ENCODE assay signal across 8 cellular contexts in genomic region chr7:75074262-75074641, GRCh38. TPM values are rescaled to one million over a fixed set of nuclear protein-coding genes. Genes with fewer than 3 reads are reported as not detected.
DNase-seq lines count a peak whose midpoint lies in the region; ATAC-seq, FAIRE-seq and TF ChIP-seq lines count a peak whose summit lies in the region.
"Not testable (repeated sequence)": the region's sequence is repeated elsewhere in the genome, so short reads cannot be mapped to it uniquely, and the experiment has no call there.

No MANE protein-coding gene starts in this region.

- FAIRE-seq in endothelial cell of umbilical vein (lab: Jason Lieb, UNC) = peak; percentile 62
- FAIRE-seq in kidney (lab: Jason Lieb, UNC) = not testable (repeated sequence)

- dilution Hi-C loops in IMR-90 (cut with HindIII; ENCODE audit: low sequenced_read_pairs, unreplicated experiment); endothelial cell of umbilical vein (cut with MboI; ENCODE audit: extremely low pct_ligation_motif_present, low sequenced_read_pairs): not testable (repeated sequence)

- no CpG with 5 or more reads among the region's 8 CpGs for WGBS in IMR-90 (ENCODE audit: extremely low coverage in 2 of 2, insufficient read length in 1 of 2), 2 experiments
- WGBS in adrenal gland, 4 donors = 77 to 92% (median 78%) methylated on average over 4 to 6 of the region's 8 CpGs; no CpG with 5 or more reads in 1 of the 4 donors

- in situ Hi-C loops in IMR-90 (cut with MboI; ENCODE audit: low sequenced_read_pairs) = not testable (repeated sequence)

- H3K36me3 Mint-ChIP-seq in T-helper 17 cell (ENCODE audit: low read depth) = not testable (repeated sequence)

- H3K27ac ChIP-seq in BLaER1 treated with 17β-estradiol and CSF1 and Interleukin-3, amounts not matched to agents 10 nM and 100 nM = peak overlapping the region in 9 of 11 experiments; percentile 91 to 97 (median 95); a peak in 16 of 22 replicates
- not testable (repeated sequence) for H3K27ac ChIP-seq in IMR-90 (ENCODE audit: insufficient read depth, low read length); endothelial cell of umbilical vein (ENCODE audit: insufficient read depth, low read depth, low read length); kidney (ENCODE audit: low read depth in 2 of 2, low read length in 2 of 2)
- H3K27ac ChIP-seq in adrenal gland = peak overlapping the region in 4 of 5 donors; percentile 74 to 95 (median 93)
- peak overlapping the region; percentile 86 for H3K27ac ChIP-seq in subcutaneous abdominal adipose tissue (ENCODE audit: low read depth, low read length)

- not testable (repeated sequence) for H3K4me1 Mint-ChIP-seq in T-helper 17 cell

- H3K27me3 ChIP-seq in BLaER1 treated with 17β-estradiol and CSF1 and Interleukin-3, amounts not matched to agents 10 nM and 100 nM; IMR-90 (ENCODE audit: control insufficient read depth, insufficient read depth, low read length); adrenal gland; endothelial cell of umbilical vein (ENCODE audit: control insufficient read depth in 2 of 2, insufficient read depth in 2 of 2, low read length in 2 of 2); neuron (ENCODE audit: insufficient read depth, low read length); subcutaneous abdominal adipose tissue (ENCODE audit: control insufficient read depth in 5 of 5, insufficient read depth in 4 of 5, low read length in 5 of 5): not testable (repeated sequence)

- not testable (repeated sequence) for H4K5ac ChIP-seq in IMR-90 (ENCODE audit: low read depth, low read length)

- H2AFZ ChIP-seq in IMR-90 (replicated peaks; ENCODE audit: low read length, poor library complexity) = not testable (repeated sequence)
- H2AFZ ChIP-seq in endothelial cell of umbilical vein (ENCODE audit: low read depth, low read length) (peak overlapping the region; percentile 100), neuron (ENCODE audit: low read depth, low read length) (peak overlapping the region; percentile 75)

- peaks cover 19 to 26% (median 24%) of the 10 kb centered on the region in 11 experiments for H3K36me3 ChIP-seq in BLaER1 treated with 17β-estradiol and CSF1 and Interleukin-3, amounts not matched to agents 10 nM and 100 nM
- H3K36me3 ChIP-seq in IMR-90 (ENCODE audit: control insufficient read depth, insufficient read depth, low read length); endothelial cell of umbilical vein (ENCODE audit: control insufficient read depth in 2 of 2, extremely low read depth in 1 of 2, insufficient read depth in 2 of 2, low read length in 2 of 2); kidney (ENCODE audit: control insufficient read depth in 1 of 2, insufficient read depth in 2 of 2, low read length in 2 of 2): not testable (repeated sequence)
- peaks cover 0 to 13% of the 10 kb centered on the region in 2 donors for H3K36me3 ChIP-seq in adrenal gland (replicated peaks in 1 of 2)
- peaks cover 17% of the 10 kb centered on the region for H3K36me3 ChIP-seq in neuron (ENCODE audit: insufficient read depth, low read length)
- peaks cover 3 to 18% (median 13%) of the 10 kb centered on the region in 5 donors for H3K36me3 ChIP-seq in subcutaneous abdominal adipose tissue (ENCODE audit: control insufficient read depth in 5 of 5, insufficient read depth in 5 of 5, low read length in 5 of 5)

- peak overlapping the region; percentile 96; the same call in 1 of the 2 replicates for H3K4ac ChIP-seq in IMR-90 (ENCODE audit: low read depth, low read length)

- H3K14ac ChIP-seq in IMR-90 (replicated peaks; ENCODE audit: low read depth, low read length) = not testable (repeated sequence)

- not testable (repeated sequence) for H3K9me1 ChIP-seq in IMR-90 (ENCODE audit: insufficient read depth, low read length); endothelial cell of umbilical vein (replicated peaks; ENCODE audit: control insufficient read depth, extremely low read depth, insufficient read depth, low read length)

- peak overlapping the region; percentile 91 for H3K27ac Mint-ChIP-seq in T-helper 17 cell

- DNase-seq in IMR-90; T-helper 17 cell; endothelial cell of umbilical vein (ENCODE audit: low read depth, low spot score); kidney: not testable (repeated sequence)
- peak in 3 of 7 donors; percentile 2 to 42 (median 11) for DNase-seq in adrenal gland

- CTCF ChIA-PET in IMR-90 (lab: Yijun Ruan, JAX); endothelial cell of umbilical vein (lab: Charles Lee): not testable (repeated sequence)

- H3K18ac ChIP-seq in IMR-90 (ENCODE audit: low read depth, low read length) = not testable (repeated sequence)

- H3K79me2 ChIP-seq in endothelial cell of umbilical vein (ENCODE audit: control insufficient read depth, insufficient read depth, low read length) = peaks cover 13% of the 10 kb centered on the region

- H3K23ac ChIP-seq in IMR-90 (ENCODE audit: low read depth, low read length) = not testable (repeated sequence)

- H4K20me1 ChIP-seq in BLaER1 treated with 17β-estradiol and CSF1 and Interleukin-3, amounts not matched to agents 10 nM and 100 nM; IMR-90 (ENCODE audit: insufficient read depth, low read length); endothelial cell of umbilical vein (replicated peaks; ENCODE audit: control insufficient read depth, extremely low read depth, insufficient read depth, low read length): not testable (repeated sequence)

- POLR2A ChIA-PET in IMR-90 (lab: Charles Lee; ENCODE audit: unreplicated experiment); endothelial cell of umbilical vein (lab: Charles Lee): not testable (repeated sequence)

- peak overlapping the region; percentile 94 for H3K4me3 Mint-ChIP-seq in T-helper 17 cell

- not testable (repeated sequence) for TF ChIP-seq POLR2A in IMR-90 (IDR thresholded peaks at IDR 0.05; ENCODE audit: low read depth, low read length); adrenal gland (IDR thresholded peaks at IDR 0.05); endothelial cell of umbilical vein (IDR thresholded peaks at IDR 0.05; ENCODE audit: low read depth, low read length)

- intact Hi-C loops in IMR-90 (cut with micrococcal nuclease); adrenal gland (cut with DNase I); endothelial cell of umbilical vein (cut with micrococcal nuclease); kidney (cut with DNase I): not testable (repeated sequence)

- not testable (repeated sequence) for BruUV-seq in IMR-90 (replicated peaks; lab: Mats Ljungman, UMichigan); endothelial cell of umbilical vein (replicated peaks; lab: Mats Ljungman, UMichigan)

- H2BK20ac ChIP-seq in IMR-90 (ENCODE audit: low read depth, low read length) = not testable (repeated sequence)

- not testable (repeated sequence) for H3K9me3 ChIP-seq in BLaER1 treated with 17β-estradiol and CSF1 and Interleukin-3, amounts not matched to agents 10 nM and 100 nM (replicated peaks in 1 of 11); IMR-90 (ENCODE audit: control insufficient read depth, insufficient read depth, low read length); T-helper 17 cell (ENCODE audit: control insufficient read depth, low read length, poor library complexity, severe bottlenecking); adrenal gland (replicated peaks in 1 of 3); endothelial cell of umbilical vein (replicated peaks; ENCODE audit: control insufficient read depth, insufficient read depth, low read length); kidney (ENCODE audit: control insufficient read depth in 1 of 2, low read length in 2 of 2); neuron (ENCODE audit: low read length); subcutaneous abdominal adipose tissue (ENCODE audit: control insufficient read depth in 5 of 5, low read length in 5 of 5)

- not testable (repeated sequence) for H2BK15ac ChIP-seq in IMR-90 (ENCODE audit: low read depth, low read length)

- H3K4me2 ChIP-seq in BLaER1 treated with 17β-estradiol and CSF1 and Interleukin-3, amounts not matched to agents 10 nM and 100 nM = peak overlapping the region; percentile 75 to 99 (median 89)
- H3K4me2 ChIP-seq in IMR-90 (ENCODE audit: low read depth, low read length) = not testable (repeated sequence)
- peak overlapping the region; percentile 73 for H3K4me2 ChIP-seq in endothelial cell of umbilical vein (ENCODE audit: insufficient read depth, low read length)

- ATAC-seq in IMR-90 (ENCODE audit: low read depth); T-helper 17 cell: not testable (repeated sequence)

- H3K79me1 ChIP-seq in IMR-90 (ENCODE audit: low read depth in 1 of 2, low read length in 2 of 2) = peaks cover 12 to 37% of the 10 kb centered on the region in 2 experiments

- H2AK9ac ChIP-seq in IMR-90 (replicated peaks; ENCODE audit: low read depth, low read length, poor library complexity) = not testable (repeated sequence)

- H3K27me3 Mint-ChIP-seq in T-helper 17 cell = not testable (repeated sequence)

- H2AK5ac ChIP-seq in IMR-90 (ENCODE audit: low read depth, low read length) = not testable (repeated sequence)

- H3K56ac ChIP-seq in IMR-90 (ENCODE audit: extremely low read depth, insufficient read depth, low read length) = not testable (repeated sequence)

- not testable (repeated sequence) for TF ChIP-seq RAD21 in IMR-90 (IDR thresholded peaks at IDR 0.05; ENCODE audit: low read length)

- not testable (repeated sequence) for TF ChIP-seq CTCF in IMR-90 (conservative IDR thresholded peaks at IDR 0.05; ENCODE audit: low read depth, low read length); adrenal gland (IDR thresholded peaks at IDR 0.05); endothelial cell of umbilical vein (IDR thresholded peaks at IDR 0.05; ENCODE audit: extremely low read depth in 1 of 2, insufficient read depth in 1 of 2, low read depth in 1 of 2, low read length in 2 of 2); kidney (IDR thresholded peaks at IDR 0.05; ENCODE audit: borderline replicate concordance, extremely low read depth, insufficient read depth)

- not testable (repeated sequence) for H2BK120ac ChIP-seq in IMR-90 (ENCODE audit: low read depth, low read length)

- not testable (repeated sequence) for H2BK5ac ChIP-seq in IMR-90 (ENCODE audit: low read depth, low read length, poor library complexity, severe bottlenecking)

- H3K4me1 ChIP-seq in BLaER1 treated with 17β-estradiol and CSF1 and Interleukin-3, amounts not matched to agents 10 nM and 100 nM = peaks cover 8 to 21% (median 12%) of the 10 kb centered on the region in 10 experiments
- not testable (repeated sequence) for H3K4me1 ChIP-seq in IMR-90 (ENCODE audit: control insufficient read depth, insufficient read depth, low read length); adrenal gland (replicated peaks in 1 of 2); endothelial cell of umbilical vein (ENCODE audit: control insufficient read depth, extremely low read depth, insufficient read depth, low read length); kidney (ENCODE audit: control insufficient read depth in 1 of 2, insufficient read depth in 1 of 2, low read depth in 1 of 2, low read length in 2 of 2); neuron (ENCODE audit: insufficient read depth, low read length)
- H3K4me1 ChIP-seq in subcutaneous abdominal adipose tissue (ENCODE audit: control insufficient read depth in 5 of 5, insufficient read depth in 5 of 5, low read length in 5 of 5) = peaks cover 2 to 16% (median 15%) of the 10 kb centered on the region in 5 donors

- peak overlapping the region; percentile 76 to 99 (median 90) for H3K4me3 ChIP-seq in BLaER1 treated with 17β-estradiol and CSF1 and Interleukin-3, amounts not matched to agents 10 nM and 100 nM
- not testable (repeated sequence) for H3K4me3 ChIP-seq in IMR-90 (ENCODE audit: insufficient read depth, low read depth, low read length); endothelial cell of umbilical vein (replicated peaks in 1 of 3; ENCODE audit: insufficient read depth in 1 of 3, low read depth in 1 of 3, low read length in 3 of 3)
- H3K4me3 ChIP-seq in adrenal gland (peak overlapping the region in 2 of 4 donors; percentile 79 to 85), kidney (ENCODE audit: low read length in 2 of 2) (peak overlapping the region; percentile 92 to 96), neuron (ENCODE audit: low read length) (peak overlapping the region; percentile 65), subcutaneous abdominal adipose tissue (ENCODE audit: low read depth in 1 of 5, low read length in 5 of 5) (peak overlapping the region; percentile 65 to 92 (median 86))

- peak overlapping the region; percentile 28 to 99; a peak in 2 of 4 replicates for H4K8ac ChIP-seq in IMR-90 (ENCODE audit: low read depth in 2 of 2, low read length in 2 of 2)

- H4K91ac ChIP-seq in IMR-90 (ENCODE audit: insufficient read depth, low read depth, low read length) = not testable (repeated sequence)

- H3K9ac ChIP-seq in BLaER1 treated with 17β-estradiol and CSF1 and Interleukin-3, amounts not matched to agents 10 nM and 100 nM = peak overlapping the region; percentile 93 to 99 (median 97); a peak in 20 of 22 replicates
- H3K9ac ChIP-seq in IMR-90 (ENCODE audit: low read depth, low read length); endothelial cell of umbilical vein (replicated peaks; ENCODE audit: extremely low read depth, insufficient read depth, low read length); subcutaneous abdominal adipose tissue (ENCODE audit: low read length in 5 of 5): not testable (repeated sequence)
- H3K9ac ChIP-seq in kidney (ENCODE audit: low read length in 2 of 2) = peak overlapping the region; percentile 60 to 76

RNA-seq across cellular contexts. Expression of gene RCC1L, which starts 0.7 kb away (rescaled TPM):
- total RNA-seq in IMR-90 (2012; rRNA removed) (48.2 and 57.2 TPM in 2 replicates), T-helper 17 cell (10 to 100 TPM; 21.1 to 23.7 TPM), adrenal gland (100 to 1,000 TPM in 1 of 8 donors, 10 to 100 TPM in 7; 46.2 to 103 (median 70.7) TPM), endothelial cell of umbilical vein (46.1 and 53.4 TPM in 2 replicates), kidney (37.0 TPM)
- polyA plus RNA-seq in IMR-90 (2012; rRNA removed) (36.0 and 43.3 TPM in 2 replicates), adrenal gland (10 to 100 TPM; 42.3 to 63.7 (median 54.6) TPM), endothelial cell of umbilical vein (30.1 and 44.7 TPM in 2 replicates), kidney (ENCODE audit: insufficient read depth, low read depth, low replicate concordance) (52.3 TPM)
- 46.6 and 63.4 TPM in 2 replicates for polyA plus RNA-seq in IMR-90 (2012; cell fraction: cytosol; rRNA removed)
- 28.6 and 29.2 TPM in 2 replicates for polyA plus RNA-seq in IMR-90 (2012; cell fraction: nucleus; rRNA removed; ENCODE audit: low replicate concordance)
- polyA plus RNA-seq in endothelial cell of umbilical vein (2011; cell fraction: cytosol; rRNA removed) = 42.0 and 45.3 TPM in 2 replicates
- 30.4 and 38.6 TPM in 2 replicates for polyA plus RNA-seq in endothelial cell of umbilical vein (2011; cell fraction: nucleus; rRNA removed)
- polyA plus RNA-seq in endothelial cell of umbilical vein (2012) = 48.0 and 48.4 TPM in 2 replicates
- polyA minus RNA-seq in endothelial cell of umbilical vein = 37.1 and 40.2 TPM in 2 replicates
- 19.9 TPM for polyA minus RNA-seq in endothelial cell of umbilical vein (2011; cell fraction: cytosol; rRNA and poly(A)+ RNA removed)
- 13.1 and 16.2 TPM in 2 replicates for polyA minus RNA-seq in endothelial cell of umbilical vein (2011; cell fraction: nucleus; rRNA and poly(A)+ RNA removed)

RNA-seq across cellular contexts. Expression of gene GTF2IRD2B, which starts 18.1 kb away (rescaled TPM):
- total RNA-seq in IMR-90 (2012; rRNA removed) (9.9 and 11.9 TPM in 2 replicates), T-helper 17 cell (10 to 100 TPM; 36.7 to 40.8 TPM), adrenal gland (10 to 100 TPM; 22.4 to 82.7 (median 44.4) TPM), endothelial cell of umbilical vein (21.3 and 30.5 TPM in 2 replicates), kidney (59.9 TPM)
- polyA plus RNA-seq in IMR-90 (2012; rRNA removed) (12.7 and 13.8 TPM in 2 replicates), adrenal gland (10 to 100 TPM; 15.0 to 25.5 (median 23.4) TPM), endothelial cell of umbilical vein (22.1 and 26.7 TPM in 2 replicates), kidney (ENCODE audit: insufficient read depth, low read depth, low replicate concordance) (17.5 TPM)
- polyA plus RNA-seq in IMR-90 (2012; cell fraction: cytosol; rRNA removed) = 5.2 and 24.9 TPM in 2 replicates
- polyA plus RNA-seq in IMR-90 (2012; cell fraction: nucleus; rRNA removed; ENCODE audit: low replicate concordance) = 23.3 and 51.0 TPM in 2 replicates
- 13.8 and 17.1 TPM in 2 replicates for polyA plus RNA-seq in endothelial cell of umbilical vein (2011; cell fraction: cytosol; rRNA removed)
- polyA plus RNA-seq in endothelial cell of umbilical vein (2011; cell fraction: nucleus; rRNA removed) = 36.0 and 37.4 TPM in 2 replicates
- 6.4 and 7.4 TPM in 2 replicates for polyA plus RNA-seq in endothelial cell of umbilical vein (2012)
- 17.7 and 29.7 TPM in 2 replicates for polyA minus RNA-seq in endothelial cell of umbilical vein
- polyA minus RNA-seq in endothelial cell of umbilical vein (2011; cell fraction: cytosol; rRNA and poly(A)+ RNA removed) = 9.7 TPM
- polyA minus RNA-seq in endothelial cell of umbilical vein (2011; cell fraction: nucleus; rRNA and poly(A)+ RNA removed) = 26.9 and 30.6 TPM in 2 replicates
